Comparison of ENCODE assay signal across 1 cellular context in the genomic region with DNA sequence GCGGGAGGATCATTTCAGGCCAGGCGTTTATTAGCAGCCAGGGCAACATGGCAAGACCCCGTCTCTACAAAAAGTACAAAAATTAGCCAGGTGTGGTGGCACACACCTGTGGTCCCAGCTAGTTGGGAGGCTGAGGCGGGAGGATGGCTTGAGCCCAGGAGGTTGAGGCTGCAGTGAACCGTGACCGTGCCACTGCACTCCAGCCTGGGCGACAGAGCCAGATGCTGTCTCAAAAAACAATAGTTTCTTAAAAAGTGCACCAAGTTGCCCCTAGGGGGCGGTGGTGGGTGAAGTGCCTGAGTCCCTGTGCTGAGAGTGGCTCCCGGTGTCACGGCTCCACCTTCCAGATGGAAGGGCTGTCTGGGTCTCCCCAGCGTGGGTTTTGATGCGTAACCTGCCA.
A peak's percentile ranks its signal among the peaks of the same experiment; 100 is the strongest.
TF ChIP-seq lines count a peak whose summit lies in the region.

No MANE protein-coding gene starts in this region.

TF ChIP-seq in H1, 55 proteins besides CTCF, POLR2A, EP300 and RAD21:
- 0 out of 4 replicates have a peak, but pooled peaks of 1 of the 2 experiments have one; percentile 41 for TF ChIP-seq HDAC2 (IDR thresholded peaks at IDR 0.05; ENCODE audit: borderline replicate concordance in 1 of 2, low read depth in 2 of 2, low read length in 2 of 2)
- TF ChIP-seq GABPA (IDR thresholded peaks at IDR 0.05; ENCODE audit: borderline replicate concordance, insufficient read depth, low read length) = peak; percentile 59; the same call in 1 of the 2 replicates
- TF ChIP-seq KDM1A (IDR thresholded peaks at IDR 0.05; ENCODE audit: borderline replicate concordance, low read length) = peak; percentile 83
